10 cellular contexts compared by ENCODE assay signal in the genomic region with DNA sequence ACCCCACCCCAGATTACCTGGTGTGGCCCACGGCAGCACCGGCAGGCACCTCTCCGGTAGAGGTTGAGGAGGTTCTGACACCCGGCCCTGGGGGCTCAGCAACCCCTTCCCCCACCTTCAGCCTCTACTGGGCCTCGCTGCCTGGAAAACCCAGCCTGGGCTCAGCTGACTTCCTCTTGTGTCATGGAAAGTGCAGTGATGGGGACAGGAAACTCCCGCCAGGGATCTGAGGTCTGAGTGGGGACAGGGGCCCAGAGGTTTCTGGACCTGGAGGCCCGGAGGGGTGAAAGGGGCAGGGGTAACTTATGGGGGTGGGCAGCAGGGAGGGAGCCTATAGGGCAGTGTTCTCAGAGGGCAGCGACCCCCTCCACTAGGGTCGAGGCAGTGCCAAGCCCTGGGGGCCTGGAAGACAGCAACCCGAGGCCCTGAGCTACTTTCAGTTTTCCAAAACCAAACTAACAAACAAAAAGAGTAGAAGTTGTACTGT. TPM values are rescaled to one million over a fixed set of nuclear protein-coding genes. Genes with fewer than 3 reads are reported as not detected.
DNase-seq lines count a peak whose midpoint lies in the region; ATAC-seq and TF ChIP-seq lines count a peak whose summit lies in the region.
"Had no signal": no experiment of that assay in that cellular context is flagged by ENCODE, and none has a peak within 500 bp of the region (broad histone marks: within the 10 kb centered on the region; RNA-seq: fewer than 3 reads in every experiment).

No MANE protein-coding gene starts in this region.

- peaks cover 1% of the 10 kb centered on the region for H3K36me3 Mint-ChIP-seq in IgD-negative memory B cell
- H3K36me3 Mint-ChIP-seq in activated naive CD8-positive, alpha-beta T cell, result peaks cover 2% of the 10 kb centered on the region
- peaks cover 12 to 44% of the 10 kb centered on the region in 2 donors for H3K36me3 Mint-ChIP-seq in stimulated activated naive B cell treated with anti-CD40 and anti-IgM and Interleukin-4, amounts not matched to agents 10 μg/mL and 1 μg/mL and 100 μg/mL, for 72 hours

- H3K27ac Mint-ChIP-seq in IgD-negative memory B cell, result peak overlapping the region; percentile 26 to 76 (median 73)
- H3K27ac Mint-ChIP-seq in activated naive CD8-positive, alpha-beta T cell, result peak overlapping the region; percentile 96
- H3K27ac Mint-ChIP-seq in stimulated activated naive B cell treated with anti-CD40 and anti-IgM and Interleukin-4, amounts not matched to agents 10 μg/mL and 1 μg/mL and 100 μg/mL, for 72 hours, result peak overlapping the region; percentile 99

- DNase-seq in stimulated activated naive B cell treated with anti-CD40 and anti-IgM and Interleukin-4, amounts not matched to agents 10 μg/mL and 1 μg/mL and 100 μg/mL, for 72 hours, result peak; percentile 78
- DNase-seq in Kasumi-1 (lab: John Stamatoyannopoulos, UW) (no peak), NCI-H146 treated with DMSO at 0.1 percent for 48 hours (lab: John Stamatoyannopoulos, UW; ENCODE audit: unreplicated experiment) (no peak), DMS 273 treated with DMSO at 0.1 percent for 48 hours (lab: John Stamatoyannopoulos, UW) (no peak)
- DNase-seq: activated CD4-positive, CD25-positive, alpha-beta regulatory T cell treated with anti-CD3 and anti-CD28 coated beads, Interleukin-2, amount 50 U/mL, for 72 hours; NCI-H510A treated with DMSO at 0.1 percent for 48 hours had no signal

- H3K4me1 Mint-ChIP-seq in IgD-negative memory B cell, result peaks cover 31 to 35% (median 34%) of the 10 kb centered on the region in 3 donors
- peaks cover 61% of the 10 kb centered on the region for H3K4me1 Mint-ChIP-seq in activated naive CD8-positive, alpha-beta T cell (ENCODE audit: low read depth)
- H3K4me1 Mint-ChIP-seq in stimulated activated naive B cell treated with anti-CD40 and anti-IgM and Interleukin-4, amounts not matched to agents 10 μg/mL and 1 μg/mL and 100 μg/mL, for 72 hours, result peaks cover 62 to 89% of the 10 kb centered on the region in 2 donors

- peak; percentile 55 for TF ChIP-seq POLR2A in GM19193 (IDR thresholded peaks at IDR 0.05; ENCODE audit: extremely low read depth, insufficient read depth, insufficient read length)

- peak; percentile 86 to 87 for ATAC-seq in stimulated activated naive B cell treated with anti-CD40 and anti-IgM and Interleukin-4, amounts not matched to agents 10 μg/mL and 1 μg/mL and 100 μg/mL, for 72 hours (replicated peaks)
- ATAC-seq: left lobe of liver had no signal

- H3K9me3 Mint-ChIP-seq in IgD-negative memory B cell, result peaks cover 0 to 3% (median 0%) of the 10 kb centered on the region in 3 donors
- no peaks in the 10 kb centered on the region for H3K9me3 Mint-ChIP-seq in activated naive CD8-positive, alpha-beta T cell (ENCODE audit: low read depth)
- H3K9me3 Mint-ChIP-seq in stimulated activated naive B cell treated with anti-CD40 and anti-IgM and Interleukin-4, amounts not matched to agents 10 μg/mL and 1 μg/mL and 100 μg/mL, for 72 hours, result peaks cover 4 to 6% of the 10 kb centered on the region in 2 donors

- H3K4me3 Mint-ChIP-seq in IgD-negative memory B cell, result peak overlapping the region in 3 of 4 donors; percentile 21 to 89 (median 77)
- H3K4me3 Mint-ChIP-seq in activated naive CD8-positive, alpha-beta T cell, result peak overlapping the region; percentile 88
- peak overlapping the region; percentile 91 to 92 for H3K4me3 Mint-ChIP-seq in stimulated activated naive B cell treated with anti-CD40 and anti-IgM and Interleukin-4, amounts not matched to agents 10 μg/mL and 1 μg/mL and 100 μg/mL, for 72 hours

- H3K27me3 Mint-ChIP-seq in IgD-negative memory B cell, result no peaks in the 10 kb centered on the region
- H3K27me3 Mint-ChIP-seq in activated naive CD8-positive, alpha-beta T cell, result no peaks in the 10 kb centered on the region
- no peaks in the 10 kb centered on the region for H3K27me3 Mint-ChIP-seq in stimulated activated naive B cell treated with anti-CD40 and anti-IgM and Interleukin-4, amounts not matched to agents 10 μg/mL and 1 μg/mL and 100 μg/mL, for 72 hours

RNA-seq across cellular contexts. Expression of gene CD5, which starts 10.0 kb away (rescaled TPM):
- polyA plus RNA-seq in IgD-negative memory B cell, result 7.7 TPM
